In the genomic region with DNA sequence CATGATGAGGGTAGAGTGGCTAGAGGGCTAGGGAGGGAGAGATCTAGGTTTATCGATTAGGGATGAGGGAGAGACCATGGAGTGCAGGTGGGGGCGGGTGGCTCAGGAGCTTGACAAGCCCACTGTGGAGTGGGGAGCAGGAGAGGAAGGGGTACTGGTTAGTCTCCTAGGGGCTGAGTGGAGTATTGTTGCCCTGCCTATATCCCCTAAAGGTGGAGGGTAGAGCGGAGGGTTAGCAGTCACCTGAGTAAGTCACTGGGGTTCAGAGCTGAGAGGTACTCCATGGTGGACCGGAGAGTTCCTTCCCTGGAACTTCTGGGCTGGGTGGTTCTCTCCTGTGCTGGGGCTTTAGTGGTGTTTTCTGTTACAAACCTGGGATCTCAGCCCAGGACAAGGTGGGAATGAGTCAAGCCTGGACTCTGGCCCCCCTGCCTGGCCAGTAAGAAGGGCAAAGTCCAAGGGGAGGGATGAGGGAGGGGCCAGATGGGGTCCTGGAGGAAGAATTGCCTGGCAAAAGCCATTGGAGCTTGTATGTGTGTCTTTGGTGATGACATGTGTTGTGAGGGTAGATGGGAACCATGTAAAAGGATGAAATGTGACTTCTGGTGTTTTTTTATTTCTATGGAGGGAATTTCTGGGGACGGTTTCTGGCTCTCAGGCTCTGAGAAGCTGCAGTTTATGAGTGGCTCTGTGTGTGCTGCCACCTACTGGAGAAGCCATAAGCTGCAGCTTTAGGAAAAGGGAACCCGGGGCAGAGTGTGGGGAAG, we compare ENCODE assay signal across 8 cellular contexts. TPM values are rescaled to one million over a fixed set of nuclear protein-coding genes. Genes with fewer than 3 reads are reported as not detected.
DNase-seq lines count a peak whose midpoint lies in the region.

A gene with protein sequence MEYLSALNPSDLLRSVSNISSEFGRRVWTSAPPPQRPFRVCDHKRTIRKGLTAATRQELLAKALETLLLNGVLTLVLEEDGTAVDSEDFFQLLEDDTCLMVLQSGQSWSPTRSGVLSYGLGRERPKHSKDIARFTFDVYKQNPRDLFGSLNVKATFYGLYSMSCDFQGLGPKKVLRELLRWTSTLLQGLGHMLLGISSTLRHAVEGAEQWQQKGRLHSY (minus strand): TSS at position 403 of the 767 bp plus-strand sequence. CDS start 119 bp downstream, at position 284.

- H3K79me1 ChIP-seq in mesenchymal stem cell (replicated peaks; ENCODE audit: low read length, poor library complexity, severe bottlenecking) = peaks cover 14% of the 10 kb centered on the region

- no peaks in the 10 kb centered on the region for H3K9me2 ChIP-seq in GM23248 (ENCODE audit: insufficient read depth)

- peak within 1 kb of the TSS in 9 of 11 experiments; percentile 9 to 93 (median 22); a peak in 12 of 22 replicates for H3K27ac ChIP-seq in BLaER1 treated with 17β-estradiol and CSF1 and Interleukin-3, amounts not matched to agents 10 nM and 100 nM
- H3K27ac ChIP-seq in GM23248 (no peak within 1 kb of the TSS), mesenchymal stem cell (ENCODE audit: low read length, poor library complexity, severe bottlenecking) (no peak within 1 kb of the TSS)

- H3K27ac Mint-ChIP-seq in activated CD4-positive, alpha-beta memory T cell treated with anti-CD3 and anti-CD28 coated beads, Interleukin-2, amount 10 ng/mL, durations not matched to agents 7 days and 5 days = peak within 1 kb of the TSS; percentile 31

- peaks cover 51 to 77% (median 65%) of the 10 kb centered on the region in 11 experiments for H3K36me3 ChIP-seq in BLaER1 treated with 17β-estradiol and CSF1 and Interleukin-3, amounts not matched to agents 10 nM and 100 nM
- H3K36me3 ChIP-seq in GM23248 (ENCODE audit: low read depth) (peaks cover 10% of the 10 kb centered on the region; the same call in 1 of the 2 replicates), mesenchymal stem cell (ENCODE audit: control insufficient read depth in 1 of 2, insufficient read depth in 2 of 2, low read depth in 1 of 2, low read length in 2 of 2) (peaks cover 57 to 68% of the 10 kb centered on the region in 2 experiments)

- peaks cover 8% of the 10 kb centered on the region; the same call in 1 of the 2 replicates for H3F3A ChIP-seq in GM23248 (ENCODE audit: insufficient read depth)

- H3K27me3 Mint-ChIP-seq in activated CD4-positive, alpha-beta memory T cell treated with anti-CD3 and anti-CD28 coated beads, Interleukin-2, amount 10 ng/mL, durations not matched to agents 7 days and 5 days = no peaks in the 10 kb centered on the region

- H2AFZ ChIP-seq in GM23248 (no peak within 1 kb of the TSS), mesenchymal stem cell (ENCODE audit: low read depth, low read length) (no peak within 1 kb of the TSS)

- H3K4me1 Mint-ChIP-seq in activated CD4-positive, alpha-beta memory T cell treated with anti-CD3 and anti-CD28 coated beads, Interleukin-2, amount 10 ng/mL, durations not matched to agents 7 days and 5 days = peaks cover 46% of the 10 kb centered on the region

- peak within 1 kb of the TSS in 3 of 10 experiments; percentile 70 to 80 (median 75); a peak in 4 of 20 replicates for H3K4me3 ChIP-seq in BLaER1 treated with 17β-estradiol and CSF1 and Interleukin-3, amounts not matched to agents 10 nM and 100 nM
- H3K4me3 ChIP-seq in GM23248 = no peak within 1 kb of the TSS
- H3K4me3 ChIP-seq in mesenchymal stem cell (ENCODE audit: insufficient read depth in 1 of 2, low read depth in 1 of 2, low read length in 2 of 2) = no peak within 1 kb of the TSS

- H3K36me3 Mint-ChIP-seq in activated CD4-positive, alpha-beta memory T cell treated with anti-CD3 and anti-CD28 coated beads, Interleukin-2, amount 10 ng/mL, durations not matched to agents 7 days and 5 days (ENCODE audit: low read depth) = peaks cover 71% of the 10 kb centered on the region

- peaks cover 0 to 69% (median 24%) of the 10 kb centered on the region in 11 experiments; a peak in 13 of 22 replicates for H4K20me1 ChIP-seq in BLaER1 treated with 17β-estradiol and CSF1 and Interleukin-3, amounts not matched to agents 10 nM and 100 nM
- no peaks in the 10 kb centered on the region for H4K20me1 ChIP-seq in GM23248 (ENCODE audit: insufficient read depth)

- H2BK15ac ChIP-seq in mesenchymal stem cell (ENCODE audit: low read depth, poor library complexity, severe bottlenecking) = no peak within 1 kb of the TSS

- no peak within 1 kb of the TSS for H4K91ac ChIP-seq in mesenchymal stem cell (ENCODE audit: low read length)

- POLR2A ChIA-PET in activated CD4-positive, alpha-beta memory T cell treated with anti-CD3 and anti-CD28 coated beads, Interleukin-2, amount 10 ng/mL, durations not matched to agents 7 days and 5 days (lab: Charles Lee) = interaction anchor here (0.8 to 9.3 kb wide), 17 partner anchors 8 to 194 kb away, joined by 3 to 97 read pairs (median 7); a partner anchor contains a TSS

- H3K9ac ChIP-seq in BLaER1 treated with 17β-estradiol and CSF1 and Interleukin-3, amounts not matched to agents 10 nM and 100 nM = peak within 1 kb of the TSS in 9 of 11 experiments; percentile 22 to 91 (median 88); a peak in 11 of 22 replicates
- no peak within 1 kb of the TSS for H3K9ac ChIP-seq in GM23248
- H3K9ac ChIP-seq in mesenchymal stem cell (ENCODE audit: low read length) = no peak within 1 kb of the TSS

- in situ Hi-C loops in GM23248 (cut with MboI) = no loop called here

- H3K4ac ChIP-seq in mesenchymal stem cell (ENCODE audit: low read depth in 1 of 2, low read length in 2 of 2) = no peak within 1 kb of the TSS

- H3K4me1 ChIP-seq in BLaER1 treated with 17β-estradiol and CSF1 and Interleukin-3, amounts not matched to agents 10 nM and 100 nM = peaks cover 47 to 60% (median 52%) of the 10 kb centered on the region in 10 experiments
- H3K4me1 ChIP-seq in GM23248 (ENCODE audit: insufficient read depth) (peaks cover 15% of the 10 kb centered on the region), mesenchymal stem cell (ENCODE audit: control insufficient read depth, insufficient read depth, low read depth, low read length) (peaks cover 10% of the 10 kb centered on the region)

- no peak within 1 kb of the TSS for H2BK5ac ChIP-seq in mesenchymal stem cell (ENCODE audit: low read depth, low read length, poor library complexity, severe bottlenecking)

- no peak within 1 kb of the TSS for H2BK12ac ChIP-seq in mesenchymal stem cell (ENCODE audit: low read length in 2 of 2)

- no peaks in the 10 kb centered on the region for H3K27me3 ChIP-seq in BLaER1 treated with 17β-estradiol and CSF1 and Interleukin-3, amounts not matched to agents 10 nM and 100 nM
- H3K27me3 ChIP-seq in GM23248 (replicated peaks; ENCODE audit: insufficient read depth) = no peaks in the 10 kb centered on the region
- no peaks in the 10 kb centered on the region for H3K27me3 ChIP-seq in mesenchymal stem cell (ENCODE audit: control insufficient read depth in 1 of 2, insufficient read depth in 1 of 2, low read length in 2 of 2)

- CTCF ChIA-PET in activated CD4-positive, alpha-beta memory T cell treated with anti-CD3 and anti-CD28 coated beads, Interleukin-2, amount 10 ng/mL, durations not matched to agents 7 days and 5 days (lab: Charles Lee) = interaction anchor here (0.7 to 9.0 kb wide), 43 partner anchors 10 to 300 kb away, joined by 3 to 144 read pairs (median 7); a partner anchor contains a TSS

- no peak within 1 kb of the TSS for H3K4me3 Mint-ChIP-seq in activated CD4-positive, alpha-beta memory T cell treated with anti-CD3 and anti-CD28 coated beads, Interleukin-2, amount 10 ng/mL, durations not matched to agents 7 days and 5 days

- H3K4me2 ChIP-seq in BLaER1 treated with 17β-estradiol and CSF1 and Interleukin-3, amounts not matched to agents 10 nM and 100 nM = peak within 1 kb of the TSS; percentile 23 to 100 (median 96); a peak in 21 of 22 replicates
- H3K4me2 ChIP-seq in GM23248 (ENCODE audit: unreplicated experiment) = no peak within 1 kb of the TSS
- no peak within 1 kb of the TSS for H3K4me2 ChIP-seq in mesenchymal stem cell (ENCODE audit: low read length, poor library complexity, severe bottlenecking)

- H3K18ac ChIP-seq in mesenchymal stem cell (ENCODE audit: low read depth in 1 of 2, low read length in 2 of 2) = no peak within 1 kb of the TSS

- no peaks in the 10 kb centered on the region for H3K9me3 Mint-ChIP-seq in activated CD4-positive, alpha-beta memory T cell treated with anti-CD3 and anti-CD28 coated beads, Interleukin-2, amount 10 ng/mL, durations not matched to agents 7 days and 5 days

- peak; percentile 75 for DNase-seq in GM23248
- peak; percentile 42 to 63 for DNase-seq in NCI-H446 (lab: John Stamatoyannopoulos, UW)
- DNase-seq in activated CD4-positive, alpha-beta memory T cell treated with anti-CD3 and anti-CD28 coated beads, Interleukin-2, amount 10 ng/mL, durations not matched to agents 7 days and 5 days = peak; percentile 65
- peak; percentile 45 for DNase-seq in effector CD4-positive, alpha-beta T cell
- DNase-seq in mesenchymal stem cell = peak; percentile 71
- DNase-seq in superior temporal gyrus (ENCODE audit: extremely low spot score) = peak; percentile 75
- no peak for DNase-seq in midbrain (lab: John Stamatoyannopoulos, UW)

- WGBS in GM23248 (ENCODE audit: low coverage in 1 of 2, low lambda C conversion rate in 2 of 2, missing lambda C conversion rate in 2 of 2), 2 experiments = 61 to 66% methylated on average over 6 of the region's 6 CpGs
- 64% methylated on average over 6 of the region's 6 CpGs for WGBS in mesenchymal stem cell

- H3K9me3 ChIP-seq in BLaER1 treated with 17β-estradiol and CSF1 and Interleukin-3, amounts not matched to agents 10 nM and 100 nM (replicated peaks in 1 of 11) = no peaks in the 10 kb centered on the region
- H3K9me3 ChIP-seq in GM23248 (ENCODE audit: low read depth) (no peaks in the 10 kb centered on the region), mesenchymal stem cell (ENCODE audit: control insufficient read depth, low read length) (no peaks in the 10 kb centered on the region)

- no peak within 1 kb of the TSS for H2BK120ac ChIP-seq in mesenchymal stem cell (ENCODE audit: low read depth, low read length)

- H4K8ac ChIP-seq in mesenchymal stem cell (ENCODE audit: low read length) = no peak within 1 kb of the TSS

- H3K79me2 ChIP-seq in GM23248 (ENCODE audit: insufficient read depth) = no peaks in the 10 kb centered on the region

- H3K23ac ChIP-seq in mesenchymal stem cell (ENCODE audit: low read length in 2 of 2) = no peak within 1 kb of the TSS

- H3K14ac ChIP-seq in mesenchymal stem cell (ENCODE audit: low read length in 2 of 2) = no peak within 1 kb of the TSS

- H2AK5ac ChIP-seq in mesenchymal stem cell (ENCODE audit: low read length, severe bottlenecking) = no peak within 1 kb of the TSS

RNA-seq across cellular contexts. Expression of the gene that starts here (rescaled TPM):
- 0.51 and 2.1 TPM in 2 replicates for total RNA-seq in GM23248 (2014; rRNA removed; shearing (Covaris generic))
- 1.2 TPM in 2 replicates for polyA plus RNA-seq in GM23248 (2016; fragmentation: Nextera tagmentation; extraction: Ambion mirVana)
- 10 to 100 TPM; 38.4 to 39.6 TPM for total RNA-seq in activated CD4-positive, alpha-beta memory T cell treated with anti-CD3 and anti-CD28 coated beads, Interleukin-2, amount 10 ng/mL, durations not matched to agents 7 days and 5 days
- polyA plus RNA-seq in mesenchymal stem cell (2013, experiment 1 of 2) = not detected
- not detected for polyA plus RNA-seq in mesenchymal stem cell (2013, experiment 2 of 2)

Comparison
In these comparisons a context has a peak if more than half of its experiments do, and no peak if none do; other contexts are left out.
1. RNA of the gene that starts here (total RNA-seq): 38.4 to 39.6 TPM in activated CD4-positive, alpha-beta memory T cell treated with anti-CD3 and anti-CD28 coated beads, Interleukin-2, amount 10 ng/mL, durations not matched to agents 7 days and 5 days; 0.51 to 2.1 TPM in GM23248; every median in the first group is over 10 times any median in the second.
2. H3K27ac ChIP-seq: peak in BLaER1 treated with 17β-estradiol and CSF1 and Interleukin-3, amounts not matched to agents 10 nM and 100 nM (9 of 11); none in GM23248 (single experiment) and mesenchymal stem cell (single experiment).
3. H3K4me2 ChIP-seq: peak in BLaER1 treated with 17β-estradiol and CSF1 and Interleukin-3, amounts not matched to agents 10 nM and 100 nM (11 of 11); none in GM23248 (single experiment) and mesenchymal stem cell (single experiment).
4. H3K9ac ChIP-seq: peak in BLaER1 treated with 17β-estradiol and CSF1 and Interleukin-3, amounts not matched to agents 10 nM and 100 nM (9 of 11); none in GM23248 (single experiment) and mesenchymal stem cell (single experiment).